Comparison of ENCODE assay signal across 22 cellular contexts in genomic region chr3:72452745-72453144, GRCh38.
"Had no signal": no experiment of that assay in that cellular context is flagged by ENCODE, and none has a peak within 500 bp of the region (broad histone marks: within the 10 kb centered on the region; RNA-seq: fewer than 3 reads in every experiment).

No MANE protein-coding gene starts in this region.

- H3K4me2 ChIP-seq: neural progenitor cell, smooth muscle cell had no signal

- ATAC-seq: effector memory CD8-positive, alpha-beta T cell; foreskin keratinocyte; left cardiac atrium; natural killer cell treated with Interleukin-12 subunit alpha and Interleukin-12 subunit beta and Interleukin-15 and Interleukin-18, amount 100 ng/mL, for 72 hours; pancreas; right cardiac atrium; stimulated activated effector memory CD8-positive, alpha-beta T cell treated with anti-CD3 and anti-CD28 coated beads, Interleukin-12 subunit alpha, Interleukin-12 subunit beta, amount 100 ng/mL, for 72 hours; stimulated activated naive CD8-positive, alpha-beta T cell treated with anti-CD3 and anti-CD28 coated beads, Interleukin-15, Interleukin-2, amounts not matched to agents 100 U/mL and 50 U/mL, for 24 hours; upper lobe of right lung had no signal

- H3K27ac ChIP-seq: foreskin keratinocyte, neural progenitor cell, pancreas, suprapubic skin, thyroid gland, upper lobe of right lung, vagina had no signal

- DNase-seq: effector memory CD8-positive, alpha-beta T cell; foreskin keratinocyte; kidney; left cardiac atrium; nucleus accumbens; pancreas; right cardiac atrium; stimulated activated CD4-positive, alpha-beta T cell treated with anti-CD3 and anti-CD28 coated beads, Interleukin-4, amount 100 ng/mL, for 1 hour; stimulated activated CD8-positive, alpha-beta memory T cell treated with anti-CD3 and anti-CD28 coated beads, Interleukin-4, amount 100 ng/mL, for 48 hours; stimulated activated naive CD8-positive, alpha-beta T cell treated with anti-CD3 and anti-CD28 coated beads, Interleukin-15, Interleukin-2, amounts not matched to agents 100 U/mL and 50 U/mL, for 24 hours; thyroid gland; upper lobe of right lung had no signal

- FAIRE-seq: colon, kidney, pancreas had no signal

- H3K27ac Mint-ChIP-seq: dendritic cell treated with granulocyte-macrophage colony-stimulating factor and Interleukin-4, amounts not matched to agents 40 ng/mL and 50 ng/mL, for 4 days; effector memory CD8-positive, alpha-beta T cell; mesothelial cell of epicardium; natural killer cell treated with Interleukin-12 subunit alpha and Interleukin-12 subunit beta and Interleukin-15 and Interleukin-18, amount 100 ng/mL, for 72 hours; neural progenitor cell; progenitor cell of endocrine pancreas; stimulated activated effector memory CD8-positive, alpha-beta T cell treated with anti-CD3 and anti-CD28 coated beads, Interleukin-12 subunit alpha, Interleukin-12 subunit beta, amount 100 ng/mL, for 72 hours had no signal

- H3K4me3 Mint-ChIP-seq: dendritic cell treated with granulocyte-macrophage colony-stimulating factor and Interleukin-4, amounts not matched to agents 40 ng/mL and 50 ng/mL, for 4 days; effector memory CD8-positive, alpha-beta T cell; mesothelial cell of epicardium; natural killer cell treated with Interleukin-12 subunit alpha and Interleukin-12 subunit beta and Interleukin-15 and Interleukin-18, amount 100 ng/mL, for 72 hours; neural progenitor cell; stimulated activated effector memory CD8-positive, alpha-beta T cell treated with anti-CD3 and anti-CD28 coated beads, Interleukin-12 subunit alpha, Interleukin-12 subunit beta, amount 100 ng/mL, for 72 hours had no signal

- H3K27me3 ChIP-seq: pancreas, suprapubic skin, thyroid gland, upper lobe of right lung, vagina had no signal

- H2AFZ ChIP-seq: neural progenitor cell had no signal

- H3K4me3 ChIP-seq: neural progenitor cell, pancreas, smooth muscle cell, suprapubic skin, thyroid gland, upper lobe of right lung, vagina had no signal

- H3K9me3 ChIP-seq: pancreas, suprapubic skin, thyroid gland, upper lobe of right lung, vagina had no signal

- H3K4me1 Mint-ChIP-seq: mesothelial cell of epicardium had no signal

- H3K36me3 Mint-ChIP-seq: mesothelial cell of epicardium; natural killer cell treated with Interleukin-12 subunit alpha and Interleukin-12 subunit beta and Interleukin-15 and Interleukin-18, amount 100 ng/mL, for 72 hours; neural progenitor cell had no signal

- H3K4me1 ChIP-seq: foreskin keratinocyte, neural progenitor cell, pancreas, thyroid gland, upper lobe of right lung, vagina had no signal

- H3K9ac ChIP-seq: neural progenitor cell had no signal

- H3K36me3 ChIP-seq: neural progenitor cell, pancreas, suprapubic skin, thyroid gland, upper lobe of right lung, vagina had no signal

- H3K9me3 Mint-ChIP-seq: dendritic cell treated with granulocyte-macrophage colony-stimulating factor and Interleukin-4, amounts not matched to agents 40 ng/mL and 50 ng/mL, for 4 days; effector memory CD8-positive, alpha-beta T cell; mesothelial cell of epicardium; natural killer cell treated with Interleukin-12 subunit alpha and Interleukin-12 subunit beta and Interleukin-15 and Interleukin-18, amount 100 ng/mL, for 72 hours; neural progenitor cell; stimulated activated effector memory CD8-positive, alpha-beta T cell treated with anti-CD3 and anti-CD28 coated beads, Interleukin-12 subunit alpha, Interleukin-12 subunit beta, amount 100 ng/mL, for 72 hours had no signal
